Comparison of ENCODE assay signal across 9 cellular contexts in the genomic region with DNA sequence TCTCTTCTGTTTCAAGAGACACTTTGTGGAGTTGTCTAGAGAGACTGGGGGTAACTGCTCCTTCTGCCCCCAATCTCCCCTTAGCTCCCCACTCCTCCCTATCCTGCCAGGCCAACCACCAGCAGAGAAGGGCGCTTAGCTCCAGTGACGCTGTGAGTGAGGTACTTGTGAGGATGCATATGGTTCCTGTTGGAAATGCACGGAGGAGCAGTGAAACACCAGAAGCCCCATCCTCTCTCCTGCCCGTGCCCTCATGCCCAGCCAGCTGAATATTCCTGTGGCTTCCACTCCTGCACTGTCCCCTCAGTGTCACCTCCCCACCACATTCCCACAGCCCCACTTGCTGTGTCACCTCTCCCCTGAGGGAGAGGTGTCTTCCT. TPM values are rescaled to one million over a fixed set of nuclear protein-coding genes. Genes with fewer than 3 reads are reported as not detected.
DNase-seq lines count a peak whose midpoint lies in the region; ATAC-seq and TF ChIP-seq lines count a peak whose summit lies in the region.
"Had no signal": no experiment of that assay in that cellular context is flagged by ENCODE, and none has a peak within 500 bp of the region (broad histone marks: within the 10 kb centered on the region; RNA-seq: fewer than 3 reads in every experiment).

No MANE protein-coding gene starts in this region.

- no peak for DNase-seq in activated naive CD4-positive, alpha-beta T cell treated with anti-CD3 and anti-CD28 coated beads for 36 hours
- DNase-seq in activated naive CD4-positive, alpha-beta T cell treated with anti-CD3 and anti-CD28 coated beads, Interleukin-2, amount 50 U/mL, for 16 hours: no peak
- DNase-seq in Kasumi-1 (lab: John Stamatoyannopoulos, UW) (peak; percentile 31 to 56), endodermal cell (peak; percentile 33), testis (no peak), NCI-H345 treated with DMSO at 0.1 percent for 48 hours (lab: John Stamatoyannopoulos, UW; ENCODE audit: unreplicated experiment) (no peak)
- DNase-seq: anterior cingulate cortex had no signal

- H3K27me3 ChIP-seq in endodermal cell (ENCODE audit: control insufficient read depth, insufficient read depth, low read length, poor library complexity, severe bottlenecking): no peaks in the 10 kb centered on the region
- no peaks in the 10 kb centered on the region for H3K27me3 ChIP-seq in testis

- H3K36me3 ChIP-seq in endodermal cell (ENCODE audit: control insufficient read depth, insufficient read depth, low read length): no peaks in the 10 kb centered on the region
- no peaks in the 10 kb centered on the region for H3K36me3 ChIP-seq in testis (ENCODE audit: low read depth, missing control alignments)

- H3K9ac ChIP-seq in endodermal cell (ENCODE audit: extremely low read depth, low read length, poor library complexity, severe bottlenecking): no peak overlapping the region

- no peak for TF ChIP-seq CTCF in endodermal cell (conservative IDR thresholded peaks at IDR 0.05)
- no peak for TF ChIP-seq CTCF in testis (IDR thresholded peaks at IDR 0.05)

- no peak for TF ChIP-seq POLR2A in testis (IDR thresholded peaks at IDR 0.05)

- no peak for ATAC-seq in HG03039 (IDR thresholded peaks at IDR 0.05; ENCODE audit: unreplicated experiment)
- no peak for ATAC-seq in GM21576 (IDR thresholded peaks at IDR 0.05; ENCODE audit: unreplicated experiment)

- H3K4me1 ChIP-seq in endodermal cell (ENCODE audit: control insufficient read depth, insufficient read depth, low read length) (no peaks in the 10 kb centered on the region), testis (peaks cover 23% of the 10 kb centered on the region)

- H3K36me3 Mint-ChIP-seq in activated naive CD4-positive, alpha-beta T cell treated with anti-CD3 and anti-CD28 coated beads for 36 hours (ENCODE audit: low read depth): no peaks in the 10 kb centered on the region
- H3K36me3 Mint-ChIP-seq in endodermal cell (ENCODE audit: low read depth): no peaks in the 10 kb centered on the region

- H3K4me3 ChIP-seq in endodermal cell (ENCODE audit: low read length): no peak overlapping the region
- H3K4me3 ChIP-seq in testis: no peak overlapping the region

- intact Hi-C loops in activated naive CD4-positive, alpha-beta T cell treated with anti-CD3 and anti-CD28 coated beads for 36 hours (cut with micrococcal nuclease): loop anchor here (1.0 kb wide), 2 partner anchors 11 to 22 kb away; partner anchors contain the start of gene NT5E
- intact Hi-C loops in testis (cut with DNase I; ENCODE audit: low total_unique reads): no loop called here

- 92% methylated on average over 4 of the region's 4 CpGs; no CpG with 5 or more reads in 1 of the 2 experiments for WGBS in endodermal cell (ENCODE audit: insufficient coverage in 1 of 2, insufficient read length in 1 of 2), 2 experiments
- 83 to 92% methylated on average over 3 to 4 of the region's 4 CpGs for WGBS in testis, 2 donors

- H3K4me1 Mint-ChIP-seq in activated naive CD4-positive, alpha-beta T cell treated with anti-CD3 and anti-CD28 coated beads for 36 hours (ENCODE audit: low read depth): peaks cover 68% of the 10 kb centered on the region
- peaks cover 21% of the 10 kb centered on the region for H3K4me1 Mint-ChIP-seq in endodermal cell

- H3K4me3 Mint-ChIP-seq in activated naive CD4-positive, alpha-beta T cell treated with anti-CD3 and anti-CD28 coated beads for 36 hours: no peak overlapping the region
- H3K4me3 Mint-ChIP-seq in endodermal cell: no peak overlapping the region

- peak overlapping the region; percentile 81 for H3K27ac Mint-ChIP-seq in activated naive CD4-positive, alpha-beta T cell treated with anti-CD3 and anti-CD28 coated beads for 36 hours
- no peak overlapping the region for H3K27ac Mint-ChIP-seq in endodermal cell

- no peaks in the 10 kb centered on the region for H3K9me3 ChIP-seq in endodermal cell (ENCODE audit: control insufficient read depth, low read length)
- H3K9me3 ChIP-seq in testis: no peaks in the 10 kb centered on the region

- H3K27ac ChIP-seq in endodermal cell (ENCODE audit: low read depth, low read length) (no peak overlapping the region), testis (peak overlapping the region; percentile 57 to 76)

- no peaks in the 10 kb centered on the region for H3K9me3 Mint-ChIP-seq in activated naive CD4-positive, alpha-beta T cell treated with anti-CD3 and anti-CD28 coated beads for 36 hours
- H3K9me3 Mint-ChIP-seq in endodermal cell: no peaks in the 10 kb centered on the region

- peaks cover 2% of the 10 kb centered on the region for H3K27me3 Mint-ChIP-seq in activated naive CD4-positive, alpha-beta T cell treated with anti-CD3 and anti-CD28 coated beads for 36 hours (ENCODE audit: low read depth)
- H3K27me3 Mint-ChIP-seq in endodermal cell (ENCODE audit: insufficient read depth): no peaks in the 10 kb centered on the region

- CTCF ChIA-PET in activated naive CD4-positive, alpha-beta T cell treated with anti-CD3 and anti-CD28 coated beads for 36 hours (lab: Charles Lee): interaction anchor here (10.1 kb wide), 1 partner anchor 20 kb away, joined by 78 read pairs; no protein-coding TSS in a partner anchor

RNA-seq across cellular contexts. Expression of gene NT5E, which starts 11.9 kb away (rescaled TPM):
- 1 to 10 TPM in 1 of 2 experiments, under 1 TPM in 1; 0.55 to 1.4 TPM for total RNA-seq in activated naive CD4-positive, alpha-beta T cell treated with anti-CD3 and anti-CD28 coated beads for 36 hours
- total RNA-seq in endodermal cell (under 1 TPM; 0.33 to 0.75 TPM), testis (10 to 100 TPM; 32.4 to 33.8 TPM)
- polyA plus RNA-seq in endodermal cell (2013, experiment 1 of 2): 0.71 TPM
- 1.6 TPM for polyA plus RNA-seq in endodermal cell (2013, experiment 2 of 2)
- polyA plus RNA-seq in testis (ENCODE audit: insufficient read depth, low read depth, low replicate concordance): 32.3 TPM

Comparison
In these comparisons a context has a peak if more than half of its experiments do, and no peak if none do; other contexts are left out.
1. DNase-seq: peak in Kasumi-1 (2 of 2) and endodermal cell (single experiment); none in activated naive CD4-positive, alpha-beta T cell treated with anti-CD3 and anti-CD28 coated beads for 36 hours (single experiment), activated naive CD4-positive, alpha-beta T cell treated with anti-CD3 and anti-CD28 coated beads, Interleukin-2, amount 50 U/mL, for 16 hours (single experiment), testis (single experiment) and NCI-H345 treated with DMSO at 0.1 percent for 48 hours (single experiment).
2. RNA of gene NT5E, which starts 11.9 kb away (total RNA-seq): 32.4 to 33.8 TPM in testis; 0.55 to 1.4 TPM in activated naive CD4-positive, alpha-beta T cell treated with anti-CD3 and anti-CD28 coated beads for 36 hours and 0.33 to 0.75 TPM in endodermal cell; every median in the first group is over 10 times any median in the second.